10 cellular contexts compared by ENCODE assay signal in the genomic region with DNA sequence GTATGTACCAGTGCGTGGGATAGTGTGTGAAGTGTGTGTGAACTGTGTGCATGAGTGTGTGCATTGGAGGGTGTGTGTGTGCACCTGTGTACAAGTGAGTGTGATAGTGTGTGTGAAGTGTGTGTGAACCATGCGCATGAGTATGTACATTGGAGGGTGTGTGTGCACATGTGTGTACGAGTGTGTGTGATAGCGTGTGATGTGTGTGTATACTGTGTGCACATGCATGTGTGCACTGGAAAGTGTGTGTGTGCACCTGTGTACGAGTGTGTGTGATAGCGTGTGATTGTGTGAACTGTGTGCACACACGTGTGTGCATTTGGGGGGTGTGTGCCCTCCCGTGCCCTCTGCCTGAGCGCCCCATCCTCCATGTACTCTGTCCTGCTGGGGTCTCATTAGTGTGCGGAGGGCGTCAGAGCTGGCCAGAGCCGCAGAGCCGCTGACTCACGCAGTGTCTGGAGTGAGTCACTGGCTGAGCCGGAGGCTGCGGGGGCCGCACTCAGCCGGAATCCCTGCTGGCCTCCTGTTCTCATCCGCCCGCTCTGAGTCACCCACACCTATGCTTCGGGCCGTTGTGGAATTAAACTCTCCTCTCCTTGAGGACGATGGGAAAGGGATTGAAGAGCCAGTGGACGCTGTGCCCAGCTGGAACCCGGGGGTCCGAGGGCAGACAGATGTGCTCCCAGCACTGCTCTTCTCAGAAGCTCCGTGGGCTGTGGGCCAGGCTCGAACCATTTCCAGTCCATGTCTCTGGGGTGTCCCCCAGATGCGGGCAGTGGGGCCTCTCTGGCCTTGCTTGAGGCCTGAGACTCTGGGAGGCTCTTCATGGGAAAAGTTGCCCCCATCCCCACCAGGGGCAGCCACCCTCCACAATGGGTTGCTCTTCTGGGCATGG. TPM values are rescaled to one million over a fixed set of nuclear protein-coding genes. Genes with fewer than 3 reads are reported as not detected.
A peak's percentile ranks its signal among the peaks of the same experiment; 100 is the strongest.
DNase-seq lines count a peak whose midpoint lies in the region; ATAC-seq and TF ChIP-seq lines count a peak whose summit lies in the region.
"Had no signal": no experiment of that assay in that cellular context is flagged by ENCODE, and none has a peak within 500 bp of the region (broad histone marks: within the 10 kb centered on the region; RNA-seq: fewer than 3 reads in every experiment).

No MANE protein-coding gene starts in this region.

- H3K4me3 Mint-ChIP-seq in endothelial cell (ENCODE audit: unreplicated experiment): no peak overlapping the region
- H3K4me3 Mint-ChIP-seq: activated naive CD4-positive, alpha-beta T cell treated with anti-CD3 and anti-CD28 coated beads, Interleukin-2, amount 50 U/mL, for 24 hours had no signal

- H3K9me3 ChIP-seq in PC-3 (ENCODE audit: low read length): 0 out of 2 replicates have a peak, but pooled peaks cover 7% of the 10 kb centered on the region
- no peaks in the 10 kb centered on the region for H3K9me3 ChIP-seq in osteoblast (ENCODE audit: low read depth, low read length)

- H3K27ac ChIP-seq in PC-3 (ENCODE audit: low read length) (peak overlapping the region; percentile 95), osteoblast (ENCODE audit: low read depth, low read length) (peak overlapping the region; percentile 85)

- H3K9ac ChIP-seq in PC-3 (ENCODE audit: low read length): peak overlapping the region; percentile 86

- H4K20me1 ChIP-seq in PC-3 (ENCODE audit: low read length): no peaks in the 10 kb centered on the region
- no peaks in the 10 kb centered on the region for H4K20me1 ChIP-seq in osteoblast (ENCODE audit: insufficient read depth, low read length)

- peaks cover 8% of the 10 kb centered on the region for H3K36me3 Mint-ChIP-seq in endothelial cell (ENCODE audit: low read depth, unreplicated experiment)
- H3K36me3 Mint-ChIP-seq: activated naive CD4-positive, alpha-beta T cell treated with anti-CD3 and anti-CD28 coated beads, Interleukin-2, amount 50 U/mL, for 24 hours had no signal

- no peaks in the 10 kb centered on the region for H3F3A ChIP-seq in PC-3 (ENCODE audit: low read length, unreplicated experiment)

- peaks cover 31% of the 10 kb centered on the region for H3K4me1 ChIP-seq in PC-3 (ENCODE audit: insufficient read depth, low read length)
- peaks cover 34% of the 10 kb centered on the region for H3K4me1 ChIP-seq in osteoblast (ENCODE audit: insufficient read depth, low read length)

- H3K4me1 Mint-ChIP-seq in endothelial cell (ENCODE audit: unreplicated experiment): no peaks in the 10 kb centered on the region

- H3K9me2 ChIP-seq in PC-3 (replicated peaks; ENCODE audit: low read length): no peaks in the 10 kb centered on the region

- H3K36me3 ChIP-seq in PC-3 (ENCODE audit: low read depth, low read length): peaks cover 5% of the 10 kb centered on the region; the same call in 1 of the 2 replicates
- peaks cover 3% of the 10 kb centered on the region for H3K36me3 ChIP-seq in osteoblast (ENCODE audit: insufficient read depth, low read length)

- H2AFZ ChIP-seq in PC-3 (ENCODE audit: low read length): 0 out of 2 replicates have a peak overlapping the region, but pooled peaks have one; percentile 37
- peak overlapping the region; percentile 66 for H2AFZ ChIP-seq in osteoblast (ENCODE audit: low read length)

- BruUV-seq in PC-3 (replicated peaks; lab: Mats Ljungman, UMichigan): TSS peak; percentile 43

- intact Hi-C loops in PC-3 (cut with micrococcal nuclease): loop anchor here (1.0 kb wide), 1 partner anchor 21 kb away; no protein-coding TSS in a partner anchor

- no peak for TF ChIP-seq CTCF in PC-3 (conservative IDR thresholded peaks at IDR 0.05; ENCODE audit: low read depth, low read length)
- TF ChIP-seq CTCF in epithelial cell of proximal tubule (conservative IDR thresholded peaks at IDR 0.05; ENCODE audit: low read depth, low read length): no peak
- no peak for TF ChIP-seq CTCF in osteoblast (IDR thresholded peaks at IDR 0.05; ENCODE audit: extremely low read depth, low read depth, low read length)
- no peak for TF ChIP-seq CTCF in endothelial cell (IDR thresholded peaks at IDR 0.05; ENCODE audit: unreplicated experiment)

- DNase-seq in EL (peak; percentile 95), PC-3 (peak; percentile 99), epithelial cell of proximal tubule (ENCODE audit: low read depth) (peak; percentile 45), osteoblast (ENCODE audit: insufficient read length, low spot score, missing footprints) (peak; percentile 100), endothelial cell (ENCODE audit: low spot score) (no peak), DMS79 (lab: John Stamatoyannopoulos, UW) (no peak)
- DNase-seq: NCI-H187 had no signal

- peak overlapping the region; percentile 51 for H3K4me2 ChIP-seq in PC-3 (ENCODE audit: low read length)
- peak overlapping the region; percentile 65 for H3K4me2 ChIP-seq in osteoblast (ENCODE audit: insufficient read depth, low read length)

- H3K27me3 ChIP-seq in PC-3 (ENCODE audit: low read length) (no peaks in the 10 kb centered on the region), osteoblast (ENCODE audit: insufficient read depth, low read length) (no peaks in the 10 kb centered on the region)

- ATAC-seq in PC-3: peak; percentile 97
- no peak for ATAC-seq in HG03521 (IDR thresholded peaks at IDR 0.05; ENCODE audit: unreplicated experiment)
- no peak for ATAC-seq in GM18520 (IDR thresholded peaks at IDR 0.05; ENCODE audit: unreplicated experiment)

- no peak overlapping the region for H3K27ac Mint-ChIP-seq in endothelial cell (ENCODE audit: unreplicated experiment)

- H3K27me3 Mint-ChIP-seq in endothelial cell (ENCODE audit: unreplicated experiment): peaks cover 12% of the 10 kb centered on the region
- H3K27me3 Mint-ChIP-seq: activated naive CD4-positive, alpha-beta T cell treated with anti-CD3 and anti-CD28 coated beads, Interleukin-2, amount 50 U/mL, for 24 hours had no signal

- H3K4me3 ChIP-seq in PC-3 (ENCODE audit: low read length) (no peak overlapping the region), epithelial cell of proximal tubule (ENCODE audit: low read depth, low read length) (no peak overlapping the region), osteoblast (ENCODE audit: insufficient read depth, low read length) (peak overlapping the region; percentile 34)

- POLR2A ChIA-PET in PC-3 (lab: Charles Lee; ENCODE audit: unreplicated experiment): no interaction called here

- H3K79me2 ChIP-seq in PC-3 (ENCODE audit: low read length): no peaks in the 10 kb centered on the region
- peaks cover 2% of the 10 kb centered on the region for H3K79me2 ChIP-seq in osteoblast (ENCODE audit: insufficient read depth, low read length)

- CTCF ChIA-PET in PC-3 (lab: Charles Lee): no interaction called here

- no peaks in the 10 kb centered on the region for H3K9me3 Mint-ChIP-seq in endothelial cell (ENCODE audit: unreplicated experiment)
- H3K9me3 Mint-ChIP-seq: activated naive CD4-positive, alpha-beta T cell treated with anti-CD3 and anti-CD28 coated beads, Interleukin-2, amount 50 U/mL, for 24 hours had no signal

RNA-seq across cellular contexts. Expression of a gene that starts 27.3 kb away (rescaled TPM):
- total RNA-seq in PC-3 (2014; rRNA removed) (44.2 and 47.1 TPM in 2 replicates), epithelial cell of proximal tubule (10.4 and 14.4 TPM in 2 replicates), osteoblast (24.2 and 28.6 TPM in 2 replicates), endothelial cell (ENCODE audit: unreplicated experiment) (77.9 TPM)

Comparison
In these comparisons a context has a peak if more than half of its experiments do, and no peak if none do; other contexts are left out.
1. DNase-seq: peak in EL (single experiment), PC-3 (single experiment), epithelial cell of proximal tubule (single experiment) and osteoblast (single experiment); none in endothelial cell (single experiment) and DMS79 (single experiment).